8 cellular contexts compared by ENCODE assay signal in the genomic region with DNA sequence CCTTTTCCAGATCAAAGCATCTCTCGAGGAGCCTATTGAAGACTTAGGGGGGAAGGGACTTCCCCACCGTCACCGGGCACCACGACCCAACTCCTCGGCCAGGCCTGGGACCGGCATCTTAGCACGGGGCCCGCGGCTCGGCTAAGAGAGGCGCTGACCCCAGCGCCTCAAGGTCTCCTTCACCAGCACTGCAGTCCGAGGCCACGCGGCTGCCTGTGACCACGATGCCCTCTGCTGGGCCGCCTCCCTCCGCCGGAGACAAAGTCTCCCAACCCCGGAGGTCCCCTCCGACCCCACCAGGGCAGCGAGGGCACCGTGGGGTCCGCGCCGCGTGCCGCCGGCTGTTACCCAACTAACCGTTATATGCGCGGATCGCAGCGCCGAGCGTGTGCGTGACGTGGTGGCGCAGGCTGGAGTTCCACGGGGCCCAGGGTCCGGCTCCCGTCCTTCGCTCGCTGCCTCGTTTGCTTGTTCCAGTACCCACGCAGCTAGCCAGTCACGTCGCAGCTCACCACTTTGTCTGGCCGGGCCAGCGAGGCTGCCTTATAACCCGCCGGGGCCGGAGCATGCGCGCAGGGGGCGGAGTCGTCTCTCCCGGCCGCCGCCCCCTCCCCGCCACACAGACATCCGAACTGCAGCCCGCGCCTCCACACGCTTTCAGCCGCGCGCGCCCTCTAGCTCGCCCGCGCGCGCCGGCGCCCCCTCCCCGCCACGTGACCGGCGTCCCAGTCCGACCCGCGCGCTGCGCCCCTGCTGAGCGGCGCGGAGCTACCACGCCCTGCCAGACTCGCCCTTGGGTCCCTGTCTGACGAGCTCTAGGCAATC.
DNase-seq lines count a peak whose midpoint lies in the region; ATAC-seq lines count a peak whose summit lies in the region.

A gene with protein sequence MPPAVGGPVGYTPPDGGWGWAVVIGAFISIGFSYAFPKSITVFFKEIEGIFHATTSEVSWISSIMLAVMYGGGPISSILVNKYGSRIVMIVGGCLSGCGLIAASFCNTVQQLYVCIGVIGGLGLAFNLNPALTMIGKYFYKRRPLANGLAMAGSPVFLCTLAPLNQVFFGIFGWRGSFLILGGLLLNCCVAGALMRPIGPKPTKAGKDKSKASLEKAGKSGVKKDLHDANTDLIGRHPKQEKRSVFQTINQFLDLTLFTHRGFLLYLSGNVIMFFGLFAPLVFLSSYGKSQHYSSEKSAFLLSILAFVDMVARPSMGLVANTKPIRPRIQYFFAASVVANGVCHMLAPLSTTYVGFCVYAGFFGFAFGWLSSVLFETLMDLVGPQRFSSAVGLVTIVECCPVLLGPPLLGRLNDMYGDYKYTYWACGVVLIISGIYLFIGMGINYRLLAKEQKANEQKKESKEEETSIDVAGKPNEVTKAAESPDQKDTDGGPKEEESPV (minus strand): TSS at position 519 of the 825 bp plus-strand sequence. CDS start 26,888 bp downstream, outside the sequence.

- peak within 1 kb of the TSS; percentile 91 for H3K27ac ChIP-seq in cingulate gyrus (ENCODE audit: low read depth, low read length)

- DNase-seq in C1 segment of cervical spinal cord (lab: John Stamatoyannopoulos, UW), result peak; percentile 45 to 98 (median 91)
- peak; percentile 80 for DNase-seq in NCI-H524 treated with DMSO at 0.1 percent for 48 hours (lab: John Stamatoyannopoulos, UW)
- DNase-seq in activated CD4-positive, alpha-beta T cell treated with anti-CD3 and anti-CD28 coated beads for 4 hours, result peak; percentile 90 to 94
- DNase-seq in left kidney (ENCODE audit: low read depth, low spot score), result peak; percentile 97
- DNase-seq in stimulated activated CD4-positive, alpha-beta T cell treated with anti-CD3 and anti-CD28 coated beads, Interleukin-1b, Interleukin-23, amount 100 ng/mL, for 48 hours, result peak; percentile 91

- ATAC-seq in GM19328 (IDR thresholded peaks at IDR 0.05; ENCODE audit: unreplicated experiment), result peak; percentile 72
- ATAC-seq in HG03469 (IDR thresholded peaks at IDR 0.05; ENCODE audit: unreplicated experiment), result peak; percentile 43

Comparison
In these comparisons a context has a peak if more than half of its experiments do, and no peak if none do; other contexts are left out.
1. Peak in every context shown above with its lines: DNase-seq, ATAC-seq and H3K27ac ChIP-seq.